ENCODE assay signal across 1 cellular context in genomic region chr17:76416899-76417298, GRCh38.
TF ChIP-seq lines count a peak whose summit lies in the region.

No MANE protein-coding gene starts in this region.

TF ChIP-seq in WTC11, 78 proteins besides CTCF, POLR2A, EP300 and RAD21 (continued from another document):
- TF ChIP-seq SOX15 (CRISPR knock-in tag; IDR thresholded peaks at IDR 0.05) (no peak), AFF4 (CRISPR knock-in tag; IDR thresholded peaks at IDR 0.05; ENCODE audit: borderline replicate concordance) (no peak), STAT6 (CRISPR knock-in tag; conservative IDR thresholded peaks at IDR 0.05; ENCODE audit: low read depth) (no peak), ZNF423 (CRISPR knock-in tag; IDR thresholded peaks at IDR 0.05) (no peak)
